Comparison of ENCODE assay signal across 8 cellular contexts in the genomic region with DNA sequence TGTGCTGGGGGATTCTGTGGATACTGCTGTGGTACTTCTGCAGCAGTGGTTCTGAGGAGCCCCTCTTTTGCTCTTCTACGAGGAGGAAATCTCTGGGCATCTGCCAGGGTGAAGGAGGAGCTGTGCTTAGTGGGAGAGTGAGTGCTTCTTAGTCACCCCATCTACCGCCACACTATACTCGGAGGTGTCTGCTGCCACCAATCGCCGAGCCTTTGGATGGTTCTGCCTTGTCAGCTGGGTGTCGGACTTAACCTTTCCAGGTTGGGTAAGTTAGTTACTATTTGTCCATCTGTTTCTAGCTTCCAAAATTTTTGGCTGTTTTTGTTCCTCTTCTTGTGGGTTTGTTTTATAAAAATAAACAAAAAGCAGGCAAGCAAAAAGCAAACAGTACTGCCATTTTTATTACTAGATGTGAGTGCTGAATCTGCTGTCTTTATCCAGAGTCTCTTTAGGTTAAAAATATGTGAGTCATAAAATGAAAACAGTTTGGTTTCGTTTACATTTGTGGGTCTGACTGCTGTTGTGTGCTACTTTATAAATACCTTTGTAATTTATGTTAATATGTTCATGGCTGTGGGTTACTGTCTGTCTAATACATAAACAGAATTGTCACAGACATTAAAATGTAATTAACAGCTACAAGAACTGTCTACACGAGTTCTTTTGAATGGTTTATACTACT.
DNase-seq lines count a peak whose midpoint lies in the region; ATAC-seq and TF ChIP-seq lines count a peak whose summit lies in the region.

No MANE protein-coding gene starts in this region.

- H3K4me1 ChIP-seq in ascending aorta, result peaks cover 0 to 8% of the 10 kb centered on the region in 2 donors

- POLR2A ChIA-PET in activated CD4-positive, alpha-beta memory T cell treated with anti-CD3 and anti-CD28 coated beads, Interleukin-2, amount 10 ng/mL, durations not matched to agents 7 days and 5 days (lab: Charles Lee), result interaction anchor here (0.7 to 1.3 kb wide), 4 partner anchors 9 to 156 kb away, joined by 3 to 5 read pairs (median 4); a partner anchor contains a TSS

- no peaks in the 10 kb centered on the region for H3K27me3 ChIP-seq in ascending aorta

- TF ChIP-seq CTCF in GM13977 (IDR thresholded peaks at IDR 0.05; ENCODE audit: extremely low read depth, insufficient read depth, missing control alignments), result no peak
- no peak for TF ChIP-seq CTCF in ascending aorta (IDR thresholded peaks at IDR 0.05)

- no peaks in the 10 kb centered on the region for H3K36me3 Mint-ChIP-seq in activated CD4-positive, alpha-beta memory T cell treated with anti-CD3 and anti-CD28 coated beads, Interleukin-2, amount 10 ng/mL, durations not matched to agents 7 days and 5 days (ENCODE audit: low read depth)

- H3K4me3 ChIP-seq in ascending aorta, result no peak overlapping the region

- in situ Hi-C loops in GM13977 (cut with MboI; ENCODE audit: low pct_unique_long_range_greater_than_20kb, low sequenced_read_pairs, unreplicated experiment), result no loop called here

- peak; percentile 42 for DNase-seq in GM13977 (ENCODE audit: low spot score)
- DNase-seq in activated CD4-positive, alpha-beta memory T cell treated with anti-CD3 and anti-CD28 coated beads, Interleukin-2, amount 10 ng/mL, durations not matched to agents 7 days and 5 days, result peak; percentile 37
- DNase-seq in iPS-NIHi7 (ENCODE audit: extremely low spot score), result peak; percentile 48
- DNase-seq in NCI-H446 (lab: John Stamatoyannopoulos, UW), result no peak
- DNase-seq in NCI-H2196 (lab: John Stamatoyannopoulos, UW; ENCODE audit: unreplicated experiment), result no peak
- DNase-seq in ascending aorta (ENCODE audit: low spot score in 2 of 2), result no peak

- no peaks in the 10 kb centered on the region for H3K27me3 Mint-ChIP-seq in activated CD4-positive, alpha-beta memory T cell treated with anti-CD3 and anti-CD28 coated beads, Interleukin-2, amount 10 ng/mL, durations not matched to agents 7 days and 5 days

- H3K27ac ChIP-seq in ascending aorta, result no peak overlapping the region

- ATAC-seq in HG02870 (IDR thresholded peaks at IDR 0.05; ENCODE audit: unreplicated experiment) (peak; percentile 59), GM18907 (IDR thresholded peaks at IDR 0.05; ENCODE audit: unreplicated experiment) (no peak)

- intact Hi-C loops in ascending aorta (cut with DNase I), result no loop called here

- H3K4me3 Mint-ChIP-seq in activated CD4-positive, alpha-beta memory T cell treated with anti-CD3 and anti-CD28 coated beads, Interleukin-2, amount 10 ng/mL, durations not matched to agents 7 days and 5 days, result peak overlapping the region; percentile 2

- H3K36me3 ChIP-seq in ascending aorta, result no peaks in the 10 kb centered on the region

- CTCF ChIA-PET in activated CD4-positive, alpha-beta memory T cell treated with anti-CD3 and anti-CD28 coated beads, Interleukin-2, amount 10 ng/mL, durations not matched to agents 7 days and 5 days (lab: Charles Lee), result interaction anchor here (0.6 to 1.0 kb wide), 3 partner anchors 8 to 179 kb away, joined by 3 to 5 read pairs (median 3); no protein-coding TSS in a partner anchor

- peak overlapping the region; percentile 59 for H3K27ac Mint-ChIP-seq in activated CD4-positive, alpha-beta memory T cell treated with anti-CD3 and anti-CD28 coated beads, Interleukin-2, amount 10 ng/mL, durations not matched to agents 7 days and 5 days

- H3K9me3 Mint-ChIP-seq in activated CD4-positive, alpha-beta memory T cell treated with anti-CD3 and anti-CD28 coated beads, Interleukin-2, amount 10 ng/mL, durations not matched to agents 7 days and 5 days, result no peaks in the 10 kb centered on the region

- H3K9me3 ChIP-seq in ascending aorta, result no peaks in the 10 kb centered on the region

- peaks cover 47% of the 10 kb centered on the region for H3K4me1 Mint-ChIP-seq in activated CD4-positive, alpha-beta memory T cell treated with anti-CD3 and anti-CD28 coated beads, Interleukin-2, amount 10 ng/mL, durations not matched to agents 7 days and 5 days

Comparison
In these comparisons a context has a peak if more than half of its experiments do, and no peak if none do; other contexts are left out.
1. DNase-seq: peak in GM13977 (single experiment), activated CD4-positive, alpha-beta memory T cell treated with anti-CD3 and anti-CD28 coated beads, Interleukin-2, amount 10 ng/mL, durations not matched to agents 7 days and 5 days (single experiment) and iPS-NIHi7 (single experiment); none in NCI-H446 (0 of 2), NCI-H2196 (single experiment) and ascending aorta (0 of 2).